In the genomic region with DNA sequence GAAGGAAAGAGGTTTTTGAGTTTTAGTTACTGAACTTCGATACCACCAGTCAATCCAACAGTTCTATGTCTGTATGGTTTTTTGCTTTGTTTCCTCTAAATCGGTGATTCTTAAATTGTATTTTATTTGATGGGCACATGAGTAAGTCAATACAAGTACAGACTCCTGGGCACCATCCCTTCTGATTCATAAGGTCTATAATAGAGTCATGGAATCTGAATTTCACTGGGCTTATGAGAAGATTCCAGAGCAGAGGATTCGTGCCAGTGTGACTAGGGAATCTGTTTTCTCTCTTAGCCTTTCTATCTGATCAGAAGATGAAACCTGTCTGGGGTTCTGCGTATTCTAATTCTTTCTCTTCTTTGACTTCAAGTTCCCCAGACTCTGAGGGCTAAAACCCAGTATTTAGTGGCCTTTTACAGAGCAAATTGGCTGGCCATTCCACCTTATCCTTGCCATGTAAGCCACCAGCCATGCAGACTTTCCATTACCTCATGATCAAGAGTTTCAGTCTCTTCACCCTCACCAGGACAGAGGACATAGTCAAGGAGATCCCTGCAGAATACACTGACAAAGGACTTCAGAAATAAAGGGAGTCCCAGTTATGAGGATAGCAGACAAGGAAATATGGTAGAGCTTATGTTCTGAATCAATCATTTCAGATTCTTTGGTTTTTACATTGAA, we compare ENCODE assay signal across 23 cellular contexts.
DNase-seq lines count a peak whose midpoint lies in the region; ATAC-seq and TF ChIP-seq lines count a peak whose summit lies in the region.
"Had no signal": no experiment of that assay in that cellular context is flagged by ENCODE, and none has a peak within 500 bp of the region (broad histone marks: within the 10 kb centered on the region; RNA-seq: fewer than 3 reads in every experiment).

No MANE protein-coding gene starts in this region.

- TF ChIP-seq CTCF in HFFc6 (IDR thresholded peaks at IDR 0.05) (no peak), hepatocyte (IDR thresholded peaks at IDR 0.05; ENCODE audit: poor library complexity) (no peak)

- no peaks in the 10 kb centered on the region; the same call in 1 of the 2 replicates for H3K36me3 Mint-ChIP-seq in HFFc6 (ENCODE audit: low read depth)
- H3K36me3 Mint-ChIP-seq: memory B cell, natural killer cell had no signal

- no peak overlapping the region for H4K91ac ChIP-seq in trophoblast cell (ENCODE audit: low read depth, low read length)

- H3K9ac ChIP-seq in trophoblast cell (ENCODE audit: low read length) = no peak overlapping the region

- H3K4ac ChIP-seq in trophoblast cell (ENCODE audit: low read depth, low read length) = no peak overlapping the region

- H3K14ac ChIP-seq in trophoblast cell (ENCODE audit: low read length) = no peak overlapping the region

- no peak for ATAC-seq in GM21367 (IDR thresholded peaks at IDR 0.05; ENCODE audit: unreplicated experiment)
- no peak for ATAC-seq in HG02798 (IDR thresholded peaks at IDR 0.05; ENCODE audit: poor library complexity, unreplicated experiment)
- ATAC-seq in HG03469 (IDR thresholded peaks at IDR 0.05; ENCODE audit: unreplicated experiment) = no peak
- ATAC-seq: natural killer cell had no signal

- H3K27ac ChIP-seq in hepatocyte = peak overlapping the region; percentile 26
- H3K27ac ChIP-seq in trophoblast cell (ENCODE audit: low read depth, low read length) = no peak overlapping the region
- H3K27ac ChIP-seq: adrenal gland had no signal

- no peak overlapping the region for H2AK5ac ChIP-seq in trophoblast cell (ENCODE audit: low read length)

- no peaks in the 10 kb centered on the region for H3K9me3 ChIP-seq in hepatocyte (ENCODE audit: low read depth)
- no peaks in the 10 kb centered on the region for H3K9me3 ChIP-seq in trophoblast cell (ENCODE audit: insufficient read depth, low read depth, low read length)
- H3K9me3 ChIP-seq: adrenal gland had no signal

- H2BK12ac ChIP-seq in trophoblast cell (ENCODE audit: low read length) = no peak overlapping the region

- no peak overlapping the region for H2AFZ ChIP-seq in hepatocyte
- H2AFZ ChIP-seq in trophoblast cell (ENCODE audit: insufficient read depth, low read length, poor library complexity) = no peak overlapping the region

- no peak overlapping the region for H2BK5ac ChIP-seq in trophoblast cell (ENCODE audit: low read depth, low read length, poor library complexity)

- DNase-seq in A172 (ENCODE audit: low spot score) (peak; percentile 48), HFFc6 (no peak), astrocyte of the hippocampus (ENCODE audit: low read depth, low spot score) (peak; percentile 25), hepatocyte (ENCODE audit: low spot score) (no peak), trophoblast cell (no peak)
- DNase-seq: 8988T; activated CD4-positive, alpha-beta T cell treated with anti-CD3 and anti-CD28 coated beads, Interleukin-2, amount 50 U/mL, for 4 hours; activated gamma-delta T cell; adrenal gland; cerebellar nuclear complex; DMS153; effector CD8-positive, alpha-beta T cell; hypothalamus; KG1; natural killer cell; NCI-H1048; NCI-H2081; NCI-H524 treated with DMSO at 0.1 percent for 48 hours; SHP77 had no signal

- H3K4me3 ChIP-seq in hepatocyte (no peak overlapping the region), trophoblast cell (ENCODE audit: low read depth, low read length) (no peak overlapping the region)
- H3K4me3 ChIP-seq: adrenal gland had no signal

- H3K27me3 Mint-ChIP-seq in HFFc6 (ENCODE audit: insufficient read depth) = no peaks in the 10 kb centered on the region; the same call in 1 of the 2 replicates
- H3K27me3 Mint-ChIP-seq: memory B cell had no signal

- no peaks in the 10 kb centered on the region for H3K36me3 ChIP-seq in hepatocyte (replicated peaks; ENCODE audit: insufficient read depth, low read depth)
- H3K36me3 ChIP-seq in trophoblast cell (ENCODE audit: control insufficient read depth in 1 of 2, insufficient read depth in 2 of 2, low read length in 2 of 2) = no peaks in the 10 kb centered on the region
- H3K36me3 ChIP-seq: adrenal gland had no signal

- H3K9me2 ChIP-seq in hepatocyte (replicated peaks; ENCODE audit: insufficient read depth) = no peaks in the 10 kb centered on the region

- H3K4me3 Mint-ChIP-seq in HFFc6 = peak overlapping the region; percentile 19; the same call in 1 of the 2 replicates
- H3K4me3 Mint-ChIP-seq: memory B cell, natural killer cell had no signal

- peaks cover 7% of the 10 kb centered on the region; the same call in 1 of the 2 replicates for H3K9me3 Mint-ChIP-seq in HFFc6

- H4K12ac ChIP-seq in trophoblast cell (ENCODE audit: low read depth, low read length) = no peak overlapping the region

- no peaks in the 10 kb centered on the region for H4K20me1 ChIP-seq in hepatocyte (ENCODE audit: insufficient read depth, poor library complexity, severe bottlenecking)

- H3K79me2 ChIP-seq in hepatocyte (no peaks in the 10 kb centered on the region), trophoblast cell (ENCODE audit: control insufficient read depth, insufficient read depth, low read length, poor library complexity) (no peaks in the 10 kb centered on the region)

- peak overlapping the region; percentile 83; the same call in 1 of the 2 replicates for H3K27ac Mint-ChIP-seq in HFFc6
- H3K27ac Mint-ChIP-seq: memory B cell, natural killer cell had no signal

- no peak overlapping the region for H3K23ac ChIP-seq in trophoblast cell (ENCODE audit: low read length)

- H3K4me1 ChIP-seq in hepatocyte (ENCODE audit: insufficient read depth) (no peaks in the 10 kb centered on the region), trophoblast cell (ENCODE audit: control insufficient read depth in 1 of 2, insufficient read depth in 2 of 2, low read length in 2 of 2) (no peaks in the 10 kb centered on the region)
- H3K4me1 ChIP-seq: adrenal gland had no signal

- no peak overlapping the region for H3K18ac ChIP-seq in trophoblast cell (ENCODE audit: low read length)

- no peaks in the 10 kb centered on the region for H3K27me3 ChIP-seq in hepatocyte
- no peaks in the 10 kb centered on the region for H3K27me3 ChIP-seq in trophoblast cell (ENCODE audit: insufficient read depth, low read length)
- H3K27me3 ChIP-seq: adrenal gland had no signal

- no peak overlapping the region for H4K8ac ChIP-seq in trophoblast cell (ENCODE audit: low read depth, low read length)

- H3K4me2 ChIP-seq in hepatocyte (no peak overlapping the region), trophoblast cell (ENCODE audit: low read length) (no peak overlapping the region)

- no peak overlapping the region for H2BK120ac ChIP-seq in trophoblast cell (ENCODE audit: insufficient read depth, low read length, poor library complexity)

- H3K4me1 Mint-ChIP-seq in HFFc6 (ENCODE audit: low read depth) = peaks cover 60% of the 10 kb centered on the region; the same call in 1 of the 2 replicates
- H3K4me1 Mint-ChIP-seq: memory B cell, natural killer cell had no signal

- H3K79me1 ChIP-seq in trophoblast cell (ENCODE audit: low read length) = no peaks in the 10 kb centered on the region

- 70% methylated on average over 4 of the region's 4 CpGs for WGBS in hepatocyte (ENCODE audit: low lambda C conversion rate, missing lambda C conversion rate)
- WGBS in trophoblast cell (ENCODE audit: extremely low coverage, insufficient coverage, insufficient read length) = no CpG with 5 or more reads among the region's 4 CpGs

Comparison
In these comparisons a context has a peak if more than half of its experiments do, and no peak if none do; other contexts are left out.
1. DNase-seq: peak in A172 (single experiment) and astrocyte of the hippocampus (single experiment); none in HFFc6 (single experiment), hepatocyte (single experiment) and trophoblast cell (0 of 2).